ENCODE assay signal across 21 cellular contexts in the genomic region with DNA sequence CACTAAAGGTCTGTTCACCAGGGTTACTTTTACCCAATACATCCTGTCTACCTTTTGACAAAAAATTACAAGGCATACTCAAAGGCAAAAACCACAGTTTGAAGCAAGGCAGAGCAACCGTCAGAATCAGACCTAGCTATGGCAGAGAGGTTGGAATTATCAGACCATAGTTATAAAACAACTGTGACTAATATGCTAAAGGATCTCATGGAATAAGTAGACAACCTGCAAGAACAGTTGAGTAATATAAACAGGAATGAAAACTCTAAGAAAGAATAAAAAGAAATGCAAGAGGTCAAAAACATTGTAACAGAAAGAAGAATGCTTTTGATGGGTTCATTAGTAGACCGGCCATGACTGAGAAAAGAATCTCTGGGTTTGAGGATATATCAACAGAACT.
A peak's percentile ranks its signal among the peaks of the same experiment; 100 is the strongest.
DNase-seq lines count a peak whose midpoint lies in the region; TF ChIP-seq lines count a peak whose summit lies in the region.
"Had no signal": no experiment of that assay in that cellular context is flagged by ENCODE, and none has a peak within 500 bp of the region (broad histone marks: within the 10 kb centered on the region; RNA-seq: fewer than 3 reads in every experiment).

No MANE protein-coding gene starts in this region.

- CTCF ChIA-PET in AG04449 (lab: Yijun Ruan, JAX): interaction anchor here (1.3 to 10.7 kb wide), 3 partner anchors 12 to 1381 kb away, joined by 3 to 74 read pairs (median 4); no protein-coding TSS in a partner anchor

- DNase-seq in AG04449 (ENCODE audit: low read depth, low spot score): peak; percentile 21
- peak; percentile 77 for DNase-seq in NCI-H226
- no peak for DNase-seq in chondrocyte (ENCODE audit: low spot score)
- DNase-seq in kidney glomerular epithelial cell (lab: John Stamatoyannopoulos, UW): peak; percentile 27
- no peak for DNase-seq in GM19240 (ENCODE audit: insufficient read length, low spot score)
- no peak for DNase-seq in NCI-H1694 treated with DMSO at 0.1 percent for 48 hours (lab: John Stamatoyannopoulos, UW)
- no peak for DNase-seq in NCI-H1417 treated with DMSO at 0.1 percent for 48 hours (lab: John Stamatoyannopoulos, UW)
- no peak for DNase-seq in stimulated activated naive CD4-positive, alpha-beta T cell treated with Interleukin-2 at 50 U/mL for 16 hours (lab: John Stamatoyannopoulos, UW)
- DNase-seq: activated CD8-positive, alpha-beta T cell treated with anti-CD3 and anti-CD28 coated beads, Interleukin-2, amount 10 ng/mL, durations not matched to agents 7 days and 5 days; activated naive CD4-positive, alpha-beta T cell; activated T-cell treated with anti-CD3 and anti-CD28 coated beads, Interleukin-2, amount 50 U/mL, for 24 hours; anterior cingulate cortex; COR-L47; DMS79 treated with DMSO at 0.1 percent for 48 hours; effector CD4-positive, alpha-beta T cell; left colon; naive B cell; NCI-H1417; NCI-H524 treated with DMSO at 0.1 percent for 48 hours; T1000 had no signal

- no peaks in the 10 kb centered on the region for H3K36me3 Mint-ChIP-seq in chondrocyte (ENCODE audit: low read depth)
- H3K36me3 Mint-ChIP-seq: naive B cell had no signal

- POLR2A ChIA-PET in AG04449 (lab: Yijun Ruan, JAX): no interaction called here

- H3K9me3 Mint-ChIP-seq in chondrocyte (ENCODE audit: low read depth): no peaks in the 10 kb centered on the region
- H3K9me3 Mint-ChIP-seq: activated T-cell treated with anti-CD3 and anti-CD28 coated beads, Interleukin-2, amount 50 U/mL, for 24 hours; naive B cell had no signal

- H3K27me3 Mint-ChIP-seq in chondrocyte (ENCODE audit: low read depth): no peaks in the 10 kb centered on the region
- H3K27me3 Mint-ChIP-seq: activated T-cell treated with anti-CD3 and anti-CD28 coated beads, Interleukin-2, amount 50 U/mL, for 24 hours had no signal

- H3K4me3 ChIP-seq in AG04449 (ENCODE audit: low read depth, low read length): no peak overlapping the region
- H3K4me3 ChIP-seq: BLaER1 had no signal

- H3K4me3 Mint-ChIP-seq in chondrocyte (ENCODE audit: unreplicated experiment): no peak overlapping the region
- H3K4me3 Mint-ChIP-seq: activated CD8-positive, alpha-beta T cell treated with anti-CD3 and anti-CD28 coated beads, Interleukin-2, amount 10 ng/mL, durations not matched to agents 7 days and 5 days; activated T-cell treated with anti-CD3 and anti-CD28 coated beads, Interleukin-2, amount 50 U/mL, for 24 hours; naive B cell had no signal

- TF ChIP-seq CTCF in AG04449 (IDR thresholded peaks at IDR 0.05; ENCODE audit: insufficient read depth, low read length, missing control alignments) (no peak), chondrocyte (IDR thresholded peaks at IDR 0.05) (no peak)

- H3K27ac Mint-ChIP-seq in chondrocyte (ENCODE audit: unreplicated experiment): peak overlapping the region; percentile 75
- H3K27ac Mint-ChIP-seq: activated CD8-positive, alpha-beta T cell treated with anti-CD3 and anti-CD28 coated beads, Interleukin-2, amount 10 ng/mL, durations not matched to agents 7 days and 5 days; activated T-cell treated with anti-CD3 and anti-CD28 coated beads, Interleukin-2, amount 50 U/mL, for 24 hours had no signal

- peaks cover 19% of the 10 kb centered on the region for H3K4me1 Mint-ChIP-seq in chondrocyte (ENCODE audit: low read depth)
- H3K4me1 Mint-ChIP-seq: naive B cell had no signal

Comparison
In these comparisons a context has a peak if more than half of its experiments do, and no peak if none do; other contexts are left out.
1. DNase-seq: peak in AG04449 (single experiment), NCI-H226 (single experiment) and kidney glomerular epithelial cell (single experiment); none in chondrocyte (single experiment), GM19240 (single experiment), NCI-H1694 treated with DMSO at 0.1 percent for 48 hours (single experiment), NCI-H1417 treated with DMSO at 0.1 percent for 48 hours (single experiment) and stimulated activated naive CD4-positive, alpha-beta T cell treated with Interleukin-2 at 50 U/mL for 16 hours (single experiment).